9 cellular contexts compared by ENCODE assay signal in genomic region chr7:143345428-143345900, GRCh38. TPM values are rescaled to one million over a fixed set of nuclear protein-coding genes. Genes with fewer than 3 reads are reported as not detected.
DNase-seq lines count a peak whose midpoint lies in the region; ATAC-seq, FAIRE-seq and TF ChIP-seq lines count a peak whose summit lies in the region.
"Had no signal": no experiment of that assay in that cellular context is flagged by ENCODE, and none has a peak within 500 bp of the region (broad histone marks: within the 10 kb centered on the region; RNA-seq: fewer than 3 reads in every experiment).

No MANE protein-coding gene starts in this region.

- H3K4me1 ChIP-seq in mammary epithelial cell (ENCODE audit: insufficient read depth, low read length): peaks cover 4% of the 10 kb centered on the region
- H3K4me1 ChIP-seq in left lung: peaks cover 0 to 4% of the 10 kb centered on the region in 2 donors
- H3K4me1 ChIP-seq: SJSA1 had no signal

- ATAC-seq in HG03095 (IDR thresholded peaks at IDR 0.05; ENCODE audit: unreplicated experiment) (peak; percentile 75), left lung (peak; percentile 94)

- H3K36me3 ChIP-seq in mammary epithelial cell (ENCODE audit: insufficient read depth, low read length) (no peaks in the 10 kb centered on the region), left lung (no peaks in the 10 kb centered on the region)
- H3K36me3 ChIP-seq: SJSA1 had no signal

- in situ Hi-C loops in mammary epithelial cell (cut with MboI; ENCODE audit: low sequenced_read_pairs in 2 of 2): no loop called here

- DNase-seq in GM12891 (ENCODE audit: insufficient read length, low spot score) (peak; percentile 44), mammary epithelial cell (peak; percentile 19), left lung (peak; percentile 55 to 93), NCI-H774 (lab: John Stamatoyannopoulos, UW) (no peak), SHP77 treated with DMSO at 0.1 percent for 48 hours (lab: John Stamatoyannopoulos, UW) (no peak)
- peak; percentile 22 for DNase-seq in stimulated activated CD8-positive, alpha-beta memory T cell treated with anti-CD3 and anti-CD28 coated beads, Interleukin-12 subunit alpha, Interleukin-12 subunit beta, amount 100 ng/mL, for 24 hours (ENCODE audit: extremely low read depth)

- dilution Hi-C loops in mammary epithelial cell (cut with HindIII; ENCODE audit: low sequenced_read_pairs): no loop called here

- no peaks in the 10 kb centered on the region for H4K20me1 ChIP-seq in mammary epithelial cell (ENCODE audit: insufficient read depth, low read length)

- H3K79me2 ChIP-seq in mammary epithelial cell (ENCODE audit: insufficient read depth, low read length): no peaks in the 10 kb centered on the region

- FAIRE-seq in GM12891 (lab: Jason Lieb, UNC): no peak

- no peak for TF ChIP-seq POLR2A in GM12891 (IDR thresholded peaks at IDR 0.05; ENCODE audit: low read depth, low read length)

- peak; percentile 76 for TF ChIP-seq CTCF in VCaP (conservative IDR thresholded peaks at IDR 0.05)
- TF ChIP-seq CTCF in mammary epithelial cell (conservative IDR thresholded peaks at IDR 0.05 in 1 of 2, IDR thresholded peaks at IDR 0.05 in 1 of 2; ENCODE audit: extremely low read depth in 1 of 2, insufficient read depth in 1 of 2, low read depth in 1 of 2, low read length in 2 of 2): peak; percentile 41 to 73
- peak in 1 of 2 donors; percentile 59 for TF ChIP-seq CTCF in left lung (IDR thresholded peaks at IDR 0.05)

- H3K27ac ChIP-seq in VCaP (no peak overlapping the region; the same call in 1 of the 2 replicates), mammary epithelial cell (ENCODE audit: insufficient read depth, low read depth, low read length) (no peak overlapping the region), left lung (no peak overlapping the region)
- H3K27ac ChIP-seq: SJSA1 had no signal

- peaks cover 3% of the 10 kb centered on the region for H3K27me3 ChIP-seq in mammary epithelial cell (ENCODE audit: insufficient read depth, low read length)
- peaks cover 0 to 24% of the 10 kb centered on the region in 2 donors for H3K27me3 ChIP-seq in left lung

- no peak overlapping the region for H3K9ac ChIP-seq in mammary epithelial cell (ENCODE audit: insufficient read depth, low read length)

- intact Hi-C loops in mammary epithelial cell (cut with micrococcal nuclease): no loop called here
- intact Hi-C loops in left lung (cut with DNase I): no loop called here

- BruUV-seq in mammary epithelial cell (replicated peaks; lab: Mats Ljungman, UMichigan): no TSS peak

- H2AFZ ChIP-seq in mammary epithelial cell (ENCODE audit: low read depth, low read length): peak overlapping the region; percentile 83

- CTCF ChIA-PET in mammary epithelial cell (lab: Charles Lee; ENCODE audit: low non-redundant PET): no interaction called here

- peak overlapping the region; percentile 73 for H3K4me2 ChIP-seq in mammary epithelial cell (ENCODE audit: insufficient read depth, low read depth, low read length)

- H3K4me3 ChIP-seq in mammary epithelial cell (replicated peaks in 1 of 3; ENCODE audit: insufficient read depth in 1 of 3, low read depth in 2 of 3, low read length in 3 of 3) (peak overlapping the region in 2 of 3 experiments; percentile 13 to 31), left lung (peak overlapping the region in 1 of 2 donors; percentile 18)
- H3K4me3 ChIP-seq: SJSA1 had no signal

- 5% methylated on average over 8 of the region's 35 CpGs for WGBS in mammary epithelial cell (ENCODE audit: low coverage, missing lambda C conversion rate)

- H3K9me3 ChIP-seq in mammary epithelial cell (replicated peaks; ENCODE audit: insufficient read depth, low read length) (no peaks in the 10 kb centered on the region), left lung (no peaks in the 10 kb centered on the region)
- H3K9me3 ChIP-seq: SJSA1 had no signal

TF ChIP-seq in GM12891, 5 proteins besides CTCF, POLR2A, EP300 and RAD21:
- TF ChIP-seq TAF1 (IDR thresholded peaks at IDR 0.05; ENCODE audit: low read depth, low read length) (no peak), SPI1 (IDR thresholded peaks at IDR 0.05; ENCODE audit: low read depth, low read length) (no peak), POU2F2 (IDR thresholded peaks at IDR 0.05; ENCODE audit: low read depth, low read length) (no peak), POLR2AphosphoS5 (IDR thresholded peaks at IDR 0.05; ENCODE audit: low read depth, low read length) (no peak), PAX5 (IDR thresholded peaks at IDR 0.05; ENCODE audit: insufficient read depth, low read length, severe bottlenecking) (no peak)

RNA-seq across cellular contexts. Expression of gene FAM131B, which starts 17.0 kb away (rescaled TPM):
- polyA plus RNA-seq in GM12891 (2012; ENCODE audit: low read depth, missing spikeins): 0.03 TPM
- total RNA-seq in mammary epithelial cell (1 to 10 TPM in 1 of 2 donors, under 1 TPM in 1; 0.71 to 1.5 TPM), left lung (1 to 10 TPM in 1 of 2 donors, under 1 TPM in 1; 0.60 to 1.6 TPM)
- 0.58 TPM for polyA plus RNA-seq in mammary epithelial cell
- polyA minus RNA-seq in mammary epithelial cell: not detected

RNA-seq across cellular contexts. Expression of gene CLCN1, which starts 29.6 kb away (rescaled TPM):
- 0.10 TPM for polyA plus RNA-seq in GM12891 (2012; ENCODE audit: low read depth, missing spikeins)
- total RNA-seq in mammary epithelial cell (under 1 TPM in 1 of 2 donors, not detected in 1; under 0.01 TPM), left lung (under 1 TPM; 0.08 to 0.09 TPM)
- 0.09 TPM for polyA plus RNA-seq in mammary epithelial cell
- polyA minus RNA-seq in mammary epithelial cell: not detected
- total RNA-seq: SJSA1 had no signal

RNA-seq across cellular contexts. Expression of gene ZYX, which starts 35.7 kb away (rescaled TPM):
- polyA plus RNA-seq in GM12891 (2012; ENCODE audit: low read depth, missing spikeins): 69.6 TPM
- 100 to 1,000 TPM in 1 of 2 donors, 10 to 100 TPM in 1; 68.3 to 295 TPM for total RNA-seq in mammary epithelial cell
- polyA plus RNA-seq in mammary epithelial cell: 83.9 TPM
- 277 TPM for polyA minus RNA-seq in mammary epithelial cell
- total RNA-seq in left lung: 100 to 1,000 TPM; 180 to 307 TPM

RNA-seq across cellular contexts. Expression of gene CASP2, which starts 57.3 kb away (rescaled TPM):
- 12.6 TPM for polyA plus RNA-seq in GM12891 (2012; ENCODE audit: low read depth, missing spikeins)
- total RNA-seq in mammary epithelial cell (10 to 100 TPM; 18.3 to 43.5 TPM), left lung (10 to 100 TPM; 36.3 to 43.0 TPM)
- 24.6 TPM for polyA plus RNA-seq in mammary epithelial cell
- polyA minus RNA-seq in mammary epithelial cell: 77.0 TPM

Comparison
In these comparisons a context has a peak if more than half of its experiments do, and no peak if none do; other contexts are left out.
1. DNase-seq: peak in GM12891 (single experiment), mammary epithelial cell (single experiment), left lung (2 of 2) and stimulated activated CD8-positive, alpha-beta memory T cell treated with anti-CD3 and anti-CD28 coated beads, Interleukin-12 subunit alpha, Interleukin-12 subunit beta, amount 100 ng/mL, for 24 hours (single experiment); none in NCI-H774 (single experiment) and SHP77 treated with DMSO at 0.1 percent for 48 hours (single experiment).